In the genomic region with DNA sequence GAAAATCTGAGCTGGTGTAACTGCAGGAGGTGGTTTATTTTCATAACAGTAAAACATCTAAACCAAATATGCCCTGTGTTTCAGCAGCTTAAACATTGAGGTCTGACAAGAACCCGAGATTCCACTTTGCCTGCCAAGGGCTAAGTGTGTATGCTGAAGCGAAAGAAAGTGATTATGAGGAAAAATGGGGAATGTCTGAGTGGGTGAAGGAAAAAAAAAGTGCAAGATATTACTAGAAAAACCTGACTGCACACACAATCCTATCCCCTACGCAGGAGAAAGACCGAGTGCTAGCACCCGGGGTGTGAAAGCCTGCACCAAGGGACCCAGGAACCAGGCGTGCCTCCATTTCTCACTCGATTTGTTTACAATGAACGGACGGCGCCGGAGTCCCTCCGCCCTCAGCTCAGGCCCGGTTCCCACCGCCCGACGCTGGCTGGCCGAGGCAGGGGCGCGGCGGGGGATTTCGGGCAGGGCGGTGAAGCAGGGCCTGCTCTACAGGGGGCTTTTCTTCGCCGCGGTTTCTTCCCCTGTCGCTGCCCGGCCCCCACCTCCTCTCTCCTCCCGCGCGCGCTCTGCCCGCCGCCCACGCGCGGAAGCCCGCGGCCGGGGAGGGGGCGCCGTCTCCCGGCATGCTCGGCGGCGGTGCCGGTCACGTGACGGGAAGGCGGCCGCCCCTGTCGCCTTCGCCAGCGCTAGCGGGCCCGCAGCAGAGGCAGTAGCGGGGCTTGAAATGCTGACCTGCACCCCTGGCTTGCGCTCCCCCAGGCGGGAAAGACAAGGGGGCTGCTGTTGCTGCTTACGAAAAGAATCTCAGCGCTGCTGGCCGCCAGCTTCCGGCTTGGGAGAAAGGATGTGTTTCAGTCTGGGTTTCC, we compare ENCODE assay signal across 8 cellular contexts. TPM values are rescaled to one million over a fixed set of nuclear protein-coding genes. Genes with fewer than 3 reads are reported as not detected.
DNase-seq lines count a peak whose midpoint lies in the region; ATAC-seq and TF ChIP-seq lines count a peak whose summit lies in the region.

No MANE protein-coding gene starts in this region.

- intact Hi-C loops in left colon (cut with DNase I, micrococcal nuclease) = no loop called here

- H3K4me1 Mint-ChIP-seq in chondrocyte (ENCODE audit: low read depth) = peaks cover 27% of the 10 kb centered on the region

- peak; percentile 72 for ATAC-seq in HG02840 (IDR thresholded peaks at IDR 0.05; ENCODE audit: low FRiP score, unreplicated experiment)
- ATAC-seq in left colon = peak; percentile 89

- no peaks in the 10 kb centered on the region for H3K36me3 Mint-ChIP-seq in chondrocyte (ENCODE audit: low read depth)

- peak; percentile 69 for DNase-seq in NCI-H1436 (lab: John Stamatoyannopoulos, UW)
- DNase-seq in NCI-H1436 treated with DMSO at 0.1 percent for 48 hours (lab: John Stamatoyannopoulos, UW) = no peak
- peak; percentile 28 for DNase-seq in NCI-H2029 (lab: John Stamatoyannopoulos, UW)
- peak; percentile 71 for DNase-seq in activated CD4-positive, alpha-beta T cell treated with anti-CD3 and anti-CD28 coated beads for 1 hour
- DNase-seq in chondrocyte (ENCODE audit: low spot score) = no peak
- peak; percentile 61 to 82 for DNase-seq in left colon
- peak; percentile 69 to 82 for DNase-seq in stimulated activated CD4-positive, alpha-beta T cell treated with anti-CD3 and anti-CD28 coated beads, Interleukin-1b, Interleukin-23, amount 100 ng/mL, for 4 hours (ENCODE audit: low read depth in 2 of 2)

- no peak for TF ChIP-seq CTCF in chondrocyte (IDR thresholded peaks at IDR 0.05)

- no peaks in the 10 kb centered on the region for H3K9me3 Mint-ChIP-seq in chondrocyte (ENCODE audit: low read depth)

- peak overlapping the region; percentile 76 for H3K4me3 Mint-ChIP-seq in chondrocyte (ENCODE audit: unreplicated experiment)

- H3K27ac Mint-ChIP-seq in chondrocyte (ENCODE audit: unreplicated experiment) = peak overlapping the region; percentile 97

- no peaks in the 10 kb centered on the region for H3K27me3 Mint-ChIP-seq in chondrocyte (ENCODE audit: low read depth)

RNA-seq across cellular contexts. Expression of a gene that starts 35.9 kb away (rescaled TPM):
- total RNA-seq in chondrocyte (13.3 to 13.7 TPM (median 13.4 TPM) in 3 replicates), left colon (10 to 100 TPM in 1 of 2 donors, 1 to 10 TPM in 1; 9.7 to 20.9 TPM)

Comparison
In these comparisons a context has a peak if more than half of its experiments do, and no peak if none do; other contexts are left out.
1. DNase-seq: peak in NCI-H1436 (single experiment), NCI-H2029 (single experiment), activated CD4-positive, alpha-beta T cell treated with anti-CD3 and anti-CD28 coated beads for 1 hour (single experiment), left colon (2 of 2) and stimulated activated CD4-positive, alpha-beta T cell treated with anti-CD3 and anti-CD28 coated beads, Interleukin-1b, Interleukin-23, amount 100 ng/mL, for 4 hours (2 of 2); none in NCI-H1436 treated with DMSO at 0.1 percent for 48 hours (single experiment) and chondrocyte (single experiment).